In genomic region chr18:12911928-12912703, GRCh38 we compare ENCODE assay signal across 17 cellular contexts. TPM values are rescaled to one million over a fixed set of nuclear protein-coding genes. Genes with fewer than 3 reads are reported as not detected.
DNase-seq lines count a peak whose midpoint lies in the region; ATAC-seq, FAIRE-seq and TF ChIP-seq lines count a peak whose summit lies in the region.
"Had no signal": no experiment of that assay in that cellular context is flagged by ENCODE, and none has a peak within 500 bp of the region (broad histone marks: within the 10 kb centered on the region; RNA-seq: fewer than 3 reads in every experiment).

No MANE protein-coding gene starts in this region.

- H3K9me3 ChIP-seq in GM23248 (ENCODE audit: low read depth) (no peaks in the 10 kb centered on the region), iPS DF 6.9 (ENCODE audit: control insufficient read depth, insufficient read depth, low read length) (no peaks in the 10 kb centered on the region)
- H3K9me3 ChIP-seq: ascending aorta had no signal

- H3K4me1 Mint-ChIP-seq in central memory CD8-positive, alpha-beta T cell: no peaks in the 10 kb centered on the region

- H3K9me3 Mint-ChIP-seq in central memory CD8-positive, alpha-beta T cell: no peaks in the 10 kb centered on the region

- intact Hi-C loops in sciatic nerve (cut with DNase I): no loop called here

- peak overlapping the region; percentile 37 for H3K4me3 Mint-ChIP-seq in central memory CD8-positive, alpha-beta T cell

- no peak overlapping the region for H3K9ac ChIP-seq in GM23248

- no peak for FAIRE-seq in D721Med (lab: Jason Lieb, UNC)
- FAIRE-seq: GM12878 had no signal

- no peaks in the 10 kb centered on the region for H3K27me3 ChIP-seq in GM23248 (replicated peaks; ENCODE audit: insufficient read depth)
- peaks cover 2% of the 10 kb centered on the region; the same call in 1 of the 2 replicates for H3K27me3 ChIP-seq in iPS DF 6.9 (ENCODE audit: control insufficient read depth, insufficient read depth, low read length)

- H3K4me1 ChIP-seq in GM23248 (ENCODE audit: insufficient read depth) (no peaks in the 10 kb centered on the region), iPS DF 6.9 (ENCODE audit: control insufficient read depth, insufficient read depth, low read length) (no peaks in the 10 kb centered on the region)

- peak overlapping the region; percentile 70 for H2AFZ ChIP-seq in GM23248

- DNase-seq in GM23248 (peak; percentile 10), iPS DF 6.9 (ENCODE audit: low read depth, low spot score) (no peak), sciatic nerve (ENCODE audit: low spot score) (no peak), NCI-H1436 treated with DMSO at 0.1 percent for 48 hours (lab: John Stamatoyannopoulos, UW) (no peak), D721Med (ENCODE audit: insufficient read length, low spot score) (no peak)
- no peak for DNase-seq in central memory CD8-positive, alpha-beta T cell (ENCODE audit: low spot score in 2 of 2)
- DNase-seq: activated CD4-positive, CD25-positive, alpha-beta regulatory T cell treated with anti-CD3 and anti-CD28 coated beads, Interleukin-2, amount 50 U/mL, for 72 hours; COR-L47; cortex of kidney; esophagus squamous epithelium; NCI-H345; SIG-M5; T-helper 2 cell had no signal

- no peaks in the 10 kb centered on the region for H3F3A ChIP-seq in GM23248 (ENCODE audit: insufficient read depth)

- no peak for ATAC-seq in central memory CD8-positive, alpha-beta T cell (replicated peaks; ENCODE audit: extremely low read depth, poor library complexity, severe bottlenecking)
- ATAC-seq in sciatic nerve (peak; percentile 42), GM18520 (IDR thresholded peaks at IDR 0.05; ENCODE audit: unreplicated experiment) (no peak), GM18907 (IDR thresholded peaks at IDR 0.05; ENCODE audit: unreplicated experiment) (no peak)

- no peak for TF ChIP-seq CTCF in D721Med (IDR thresholded peaks at IDR 0.05; ENCODE audit: insufficient read depth, missing control alignments)

- no peaks in the 10 kb centered on the region for H3K79me2 ChIP-seq in GM23248 (ENCODE audit: insufficient read depth)

- H3K27me3 Mint-ChIP-seq in central memory CD8-positive, alpha-beta T cell: no peaks in the 10 kb centered on the region

- H3K9me2 ChIP-seq in GM23248 (ENCODE audit: insufficient read depth): no peaks in the 10 kb centered on the region

- in situ Hi-C loops in GM23248 (cut with MboI): no loop called here

- no peak overlapping the region for H3K27ac Mint-ChIP-seq in central memory CD8-positive, alpha-beta T cell (ENCODE audit: low read depth)

- no peak overlapping the region for H3K4me2 ChIP-seq in GM23248 (ENCODE audit: unreplicated experiment)

- H4K20me1 ChIP-seq in GM23248 (ENCODE audit: insufficient read depth): no peaks in the 10 kb centered on the region

- 40 to 41% methylated on average over 63 to 74 of the region's 75 CpGs for WGBS in GM23248 (ENCODE audit: low coverage in 1 of 2, low lambda C conversion rate in 2 of 2, missing lambda C conversion rate in 2 of 2), 2 experiments
- WGBS in iPS DF 6.9 (ENCODE audit: insufficient coverage, insufficient read length): no CpG with 5 or more reads among the region's 75 CpGs

- no peak overlapping the region for H3K27ac ChIP-seq in GM23248
- no peak overlapping the region for H3K27ac ChIP-seq in iPS DF 6.9 (ENCODE audit: low read length)
- H3K27ac ChIP-seq: ascending aorta, esophagus squamous epithelium had no signal

- H3K36me3 ChIP-seq in GM23248 (ENCODE audit: low read depth): no peaks in the 10 kb centered on the region
- H3K36me3 ChIP-seq in iPS DF 6.9 (ENCODE audit: control insufficient read depth, insufficient read depth, low read length): no peaks in the 10 kb centered on the region
- H3K36me3 ChIP-seq: ascending aorta, esophagus squamous epithelium had no signal

- H3K4me3 ChIP-seq in GM23248: no peak overlapping the region
- H3K4me3 ChIP-seq in iPS DF 6.9 (ENCODE audit: low read length): peak overlapping the region; percentile 1; the same call in 1 of the 2 replicates
- H3K4me3 ChIP-seq: GM12878 had no signal

- H3K36me3 Mint-ChIP-seq in central memory CD8-positive, alpha-beta T cell (ENCODE audit: insufficient read depth): peaks cover 2% of the 10 kb centered on the region

RNA-seq across cellular contexts. Expression of gene PTPN2, which starts 28.1 kb away (rescaled TPM):
- total RNA-seq in GM23248 (2014; rRNA removed; shearing (Covaris generic)): 18.4 and 36.9 TPM in 2 replicates
- 30.5 and 30.6 TPM in 2 replicates for polyA plus RNA-seq in GM23248 (2016; fragmentation: Nextera tagmentation; extraction: Ambion mirVana)
- 44.0 TPM for total RNA-seq in sciatic nerve

RNA-seq across cellular contexts. Expression of gene SEH1L, which starts 35.7 kb away (rescaled TPM):
- 30.2 and 36.5 TPM in 2 replicates for total RNA-seq in GM23248 (2014; rRNA removed; shearing (Covaris generic))
- polyA plus RNA-seq in GM23248 (2016; fragmentation: Nextera tagmentation; extraction: Ambion mirVana): 49.5 and 49.7 TPM in 2 replicates
- total RNA-seq in sciatic nerve: 44.0 TPM
